Comparison of ENCODE assay signal across 20 cellular contexts in the genomic region with DNA sequence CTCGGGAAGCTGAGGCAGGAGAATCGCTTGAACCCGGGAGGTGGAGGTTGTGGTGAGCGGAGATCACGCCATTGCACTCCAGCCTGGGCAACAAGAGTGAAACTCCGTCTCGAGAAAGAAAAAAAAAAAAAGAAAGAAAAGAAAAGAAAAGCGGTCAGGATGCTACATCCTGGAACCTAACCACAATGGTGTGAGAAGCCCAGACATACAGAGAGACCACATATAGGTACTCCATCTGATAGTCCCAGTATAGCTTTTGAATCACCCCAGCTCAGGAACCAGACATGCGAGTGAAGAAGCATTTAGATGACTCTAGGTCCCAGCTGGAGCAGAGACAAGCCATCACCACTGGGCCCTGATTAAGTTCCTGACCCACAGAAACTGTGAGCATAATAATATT. TPM values are rescaled to one million over a fixed set of nuclear protein-coding genes. Genes with fewer than 3 reads are reported as not detected.
DNase-seq lines count a peak whose midpoint lies in the region; ATAC-seq and TF ChIP-seq lines count a peak whose summit lies in the region.
"Had no signal": no experiment of that assay in that cellular context is flagged by ENCODE, and none has a peak within 500 bp of the region (broad histone marks: within the 10 kb centered on the region; RNA-seq: fewer than 3 reads in every experiment).

No MANE protein-coding gene starts in this region.

- H3K4me1 Mint-ChIP-seq in activated CD4-positive, alpha-beta T cell treated with anti-CD3 and anti-CD28 coated beads, Interleukin-2, amount 10 ng/mL, durations not matched to agents 7 days and 5 days, result peaks cover 41% of the 10 kb centered on the region
- H3K4me1 Mint-ChIP-seq in activated naive CD8-positive, alpha-beta T cell treated with anti-CD3 and anti-CD28 coated beads, Interleukin-2, amount 50 U/mL, for 24 hours, result peaks cover 19% of the 10 kb centered on the region

- no peaks in the 10 kb centered on the region for H3K36me3 Mint-ChIP-seq in activated CD4-positive, alpha-beta T cell treated with anti-CD3 and anti-CD28 coated beads, Interleukin-2, amount 10 ng/mL, durations not matched to agents 7 days and 5 days (ENCODE audit: low read depth)
- H3K36me3 Mint-ChIP-seq in activated naive CD8-positive, alpha-beta T cell treated with anti-CD3 and anti-CD28 coated beads, Interleukin-2, amount 50 U/mL, for 24 hours (ENCODE audit: low read depth), result no peaks in the 10 kb centered on the region

- H3K27me3 ChIP-seq in KMS-11 (ENCODE audit: insufficient read depth, low read depth), result no peaks in the 10 kb centered on the region
- H3K27me3 ChIP-seq in spleen (replicated peaks in 1 of 7), result peaks cover 0 to 30% (median 4%) of the 10 kb centered on the region in 7 donors
- no peaks in the 10 kb centered on the region for H3K27me3 ChIP-seq in hepatocyte
- H3K27me3 ChIP-seq: BLaER1 treated with 17β-estradiol and CSF1 and Interleukin-3, amounts not matched to agents 10 nM and 100 nM; Peyer's patch had no signal

- peak overlapping the region; percentile 23 for H3K4me3 Mint-ChIP-seq in activated CD4-positive, alpha-beta T cell treated with anti-CD3 and anti-CD28 coated beads, Interleukin-2, amount 10 ng/mL, durations not matched to agents 7 days and 5 days
- H3K4me3 Mint-ChIP-seq in activated naive CD8-positive, alpha-beta T cell treated with anti-CD3 and anti-CD28 coated beads, Interleukin-2, amount 50 U/mL, for 24 hours, result no peak overlapping the region
- H3K4me3 Mint-ChIP-seq: IgD-negative memory B cell had no signal

- peaks cover 40% of the 10 kb centered on the region for H3K4me1 ChIP-seq in KMS-11 (ENCODE audit: low read depth, poor library complexity, severe bottlenecking)
- peaks cover 0 to 13% (median 3%) of the 10 kb centered on the region in 6 donors for H3K4me1 ChIP-seq in spleen
- peaks cover 9% of the 10 kb centered on the region for H3K4me1 ChIP-seq in hepatocyte (ENCODE audit: insufficient read depth)
- H3K4me1 ChIP-seq: Peyer's patch had no signal

- TF ChIP-seq CTCF in KMS-11 (conservative IDR thresholded peaks at IDR 0.05; ENCODE audit: low read depth, low read length) (no peak), spleen (IDR thresholded peaks at IDR 0.05 in 8 of 11, conservative IDR thresholded peaks at IDR 0.05 in 3 of 11) (no peak), hepatocyte (IDR thresholded peaks at IDR 0.05; ENCODE audit: poor library complexity) (no peak)

- POLR2A ChIA-PET in activated CD4-positive, alpha-beta T cell treated with anti-CD3 and anti-CD28 coated beads, Interleukin-2, amount 10 ng/mL, durations not matched to agents 7 days and 5 days (lab: Charles Lee), result no interaction called here

- H3K79me2 ChIP-seq in KMS-11 (ENCODE audit: insufficient read depth, low read depth), result no peaks in the 10 kb centered on the region
- H3K79me2 ChIP-seq in hepatocyte, result no peaks in the 10 kb centered on the region

- ATAC-seq in activated naive CD8-positive, alpha-beta T cell treated with anti-CD3 and anti-CD28 coated beads, Interleukin-2, amount 50 U/mL, for 24 hours, result peak; percentile 52
- ATAC-seq in HG03280 (IDR thresholded peaks at IDR 0.05; ENCODE audit: unreplicated experiment) (no peak), GM18517 (IDR thresholded peaks at IDR 0.05; ENCODE audit: unreplicated experiment) (no peak)

- H3K4me2 ChIP-seq in KMS-11 (peak overlapping the region; percentile 39; the same call in 1 of the 2 replicates), hepatocyte (no peak overlapping the region)
- H3K4me2 ChIP-seq: BLaER1 treated with 17β-estradiol and CSF1 and Interleukin-3, amounts not matched to agents 10 nM and 100 nM had no signal

- H4K20me1 ChIP-seq in KMS-11 (ENCODE audit: insufficient read depth) (no peaks in the 10 kb centered on the region), hepatocyte (ENCODE audit: insufficient read depth, poor library complexity, severe bottlenecking) (no peaks in the 10 kb centered on the region)
- H4K20me1 ChIP-seq: BLaER1 treated with 17β-estradiol and CSF1 and Interleukin-3, amounts not matched to agents 10 nM and 100 nM had no signal

- 72 to 85% (median 78%) methylated on average over 9 of the region's 9 CpGs for WGBS in spleen, 5 donors
- WGBS in hepatocyte (ENCODE audit: low lambda C conversion rate, missing lambda C conversion rate), result 93% methylated on average over 9 of the region's 9 CpGs

- intact Hi-C loops in spleen (cut with DNase I; ENCODE audit: low total_unique reads), result no loop called here

- peak overlapping the region; percentile 31; the same call in 1 of the 2 replicates for H3K9ac ChIP-seq in KMS-11
- H3K9ac ChIP-seq: BLaER1 treated with 17β-estradiol and CSF1 and Interleukin-3, amounts not matched to agents 10 nM and 100 nM had no signal

- H3K4me3 ChIP-seq in KMS-11 (IDR thresholded peaks at IDR 0.05; ENCODE audit: insufficient read depth, low read depth, low read length) (no peak overlapping the region), spleen (no peak overlapping the region), hepatocyte (no peak overlapping the region)
- H3K4me3 ChIP-seq: BLaER1 treated with 17β-estradiol and CSF1 and Interleukin-3, amounts not matched to agents 10 nM and 100 nM; Peyer's patch had no signal

- DNase-seq in activated CD4-positive, alpha-beta T cell treated with anti-CD3 and anti-CD28 coated beads, Interleukin-2, amount 10 ng/mL, durations not matched to agents 7 days and 5 days, result peak; percentile 36
- no peak for DNase-seq in activated CD4-positive, alpha-beta T cell treated with anti-CD3 and anti-CD28 coated beads, Interleukin-2, amount 50 U/mL, for 1 hour
- no peak for DNase-seq in activated naive CD8-positive, alpha-beta T cell treated with anti-CD3 and anti-CD28 coated beads, Interleukin-2, amount 50 U/mL, for 24 hours
- DNase-seq in spleen, result peak; percentile 12
- no peak for DNase-seq in hepatocyte (ENCODE audit: low spot score)
- DNase-seq: DMS53, HCEC 1CT, NCI-H1436 treated with DMSO at 0.1 percent for 48 hours, NCI-H2081, NCI-H510A treated with DMSO at 0.1 percent for 48 hours, SHP77 had no signal

- H3K9me3 Mint-ChIP-seq in activated CD4-positive, alpha-beta T cell treated with anti-CD3 and anti-CD28 coated beads, Interleukin-2, amount 10 ng/mL, durations not matched to agents 7 days and 5 days, result no peaks in the 10 kb centered on the region
- no peaks in the 10 kb centered on the region for H3K9me3 Mint-ChIP-seq in activated naive CD8-positive, alpha-beta T cell treated with anti-CD3 and anti-CD28 coated beads, Interleukin-2, amount 50 U/mL, for 24 hours

- CTCF ChIA-PET in activated CD4-positive, alpha-beta T cell treated with anti-CD3 and anti-CD28 coated beads, Interleukin-2, amount 10 ng/mL, durations not matched to agents 7 days and 5 days (lab: Charles Lee), result interaction anchor here (0.6 kb wide), 1 partner anchor 39 kb away, joined by 3 read pairs; no protein-coding TSS in a partner anchor

- no peaks in the 10 kb centered on the region for H3K9me2 ChIP-seq in hepatocyte (replicated peaks; ENCODE audit: insufficient read depth)

- H3K36me3 ChIP-seq in KMS-11 (ENCODE audit: insufficient read depth) (no peaks in the 10 kb centered on the region), spleen (no peaks in the 10 kb centered on the region), hepatocyte (replicated peaks; ENCODE audit: insufficient read depth, low read depth) (no peaks in the 10 kb centered on the region)
- H3K36me3 ChIP-seq: BLaER1 treated with 17β-estradiol and CSF1 and Interleukin-3, amounts not matched to agents 10 nM and 100 nM; Peyer's patch had no signal

- H3K27ac ChIP-seq in KMS-11, result peak overlapping the region; percentile 85
- H3K27ac ChIP-seq in spleen, result peak overlapping the region in 3 of 8 donors; percentile 8 to 71 (median 55)
- H3K27ac ChIP-seq in hepatocyte, result no peak overlapping the region
- H3K27ac ChIP-seq: BLaER1 treated with 17β-estradiol and CSF1 and Interleukin-3, amounts not matched to agents 10 nM and 100 nM had no signal

- peaks cover 14% of the 10 kb centered on the region for H3K27me3 Mint-ChIP-seq in activated CD4-positive, alpha-beta T cell treated with anti-CD3 and anti-CD28 coated beads, Interleukin-2, amount 10 ng/mL, durations not matched to agents 7 days and 5 days
- H3K27me3 Mint-ChIP-seq in activated naive CD8-positive, alpha-beta T cell treated with anti-CD3 and anti-CD28 coated beads, Interleukin-2, amount 50 U/mL, for 24 hours, result no peaks in the 10 kb centered on the region

- H3K9me3 ChIP-seq in spleen (no peaks in the 10 kb centered on the region), hepatocyte (ENCODE audit: low read depth) (no peaks in the 10 kb centered on the region)
- H3K9me3 ChIP-seq: BLaER1 treated with 17β-estradiol and CSF1 and Interleukin-3, amounts not matched to agents 10 nM and 100 nM; Peyer's patch had no signal

- H3K27ac Mint-ChIP-seq in activated CD4-positive, alpha-beta T cell treated with anti-CD3 and anti-CD28 coated beads, Interleukin-2, amount 10 ng/mL, durations not matched to agents 7 days and 5 days, result peak overlapping the region; percentile 36
- no peak overlapping the region for H3K27ac Mint-ChIP-seq in activated naive CD8-positive, alpha-beta T cell treated with anti-CD3 and anti-CD28 coated beads, Interleukin-2, amount 50 U/mL, for 24 hours

- TF ChIP-seq POLR2A in spleen (IDR thresholded peaks at IDR 0.05), result no peak

- H2AFZ ChIP-seq in KMS-11 (ENCODE audit: low read depth) (peak overlapping the region; percentile 3; the same call in 1 of the 2 replicates), hepatocyte (no peak overlapping the region)

RNA-seq across cellular contexts. Expression of gene IFNL1, which starts 3.2 kb away (rescaled TPM):
- total RNA-seq in activated CD4-positive, alpha-beta T cell treated with anti-CD3 and anti-CD28 coated beads, Interleukin-2, amount 10 ng/mL, durations not matched to agents 7 days and 5 days, result not detected
- total RNA-seq in spleen, result not detected
- polyA plus RNA-seq in spleen, result not detected
- not detected in 2 replicates for total RNA-seq in hepatocyte
- polyA plus RNA-seq in hepatocyte, result not detected in 2 replicates
- total RNA-seq: A172, G401, HT1080, Peyer's patch had no signal
- polyA plus RNA-seq: IgD-negative memory B cell had no signal

RNA-seq across cellular contexts. Expression of gene LRFN1, which starts 21.3 kb away (rescaled TPM):
- total RNA-seq in activated CD4-positive, alpha-beta T cell treated with anti-CD3 and anti-CD28 coated beads, Interleukin-2, amount 10 ng/mL, durations not matched to agents 7 days and 5 days, result 1 to 10 TPM; 6.4 to 6.5 TPM
- total RNA-seq in spleen (1 to 10 TPM; 2.2 to 6.0 (median 4.6) TPM), hepatocyte (1.1 and 2.4 TPM in 2 replicates)
- polyA plus RNA-seq in spleen (1 to 10 TPM in 1 of 3 donors, under 1 TPM in 2; 0.67 to 1.2 (median 0.99) TPM), hepatocyte (5.6 and 6.1 TPM in 2 replicates)

RNA-seq across cellular contexts. Expression of gene IFNL2, which starts 31.2 kb away (rescaled TPM):
- total RNA-seq in activated CD4-positive, alpha-beta T cell treated with anti-CD3 and anti-CD28 coated beads, Interleukin-2, amount 10 ng/mL, durations not matched to agents 7 days and 5 days, result not detected
- total RNA-seq in spleen, result not detected
- not detected for polyA plus RNA-seq in spleen
- total RNA-seq in hepatocyte, result not detected in 2 replicates
- not detected in 2 replicates for polyA plus RNA-seq in hepatocyte
- total RNA-seq: A172, G401, HT1080, Peyer's patch had no signal
- polyA plus RNA-seq: IgD-negative memory B cell had no signal

RNA-seq across cellular contexts. Expression of gene GMFG, which starts 36.4 kb away (rescaled TPM):
- total RNA-seq in activated CD4-positive, alpha-beta T cell treated with anti-CD3 and anti-CD28 coated beads, Interleukin-2, amount 10 ng/mL, durations not matched to agents 7 days and 5 days, result 100 to 1,000 TPM; 577 to 668 TPM
- total RNA-seq in spleen, result 100 to 1,000 TPM; 178 to 354 (median 288) TPM
- 100 to 1,000 TPM; 421 to 492 (median 452) TPM for polyA plus RNA-seq in spleen
- total RNA-seq in hepatocyte, result 0.32 TPM in 1 of 2 replicates, not detected in the other
- 0.86 and 2.9 TPM in 2 replicates for polyA plus RNA-seq in hepatocyte
- total RNA-seq: A172, G401 had no signal

RNA-seq across cellular contexts. Expression of gene SAMD4B, which starts 42.8 kb away (rescaled TPM):
- total RNA-seq in activated CD4-positive, alpha-beta T cell treated with anti-CD3 and anti-CD28 coated beads, Interleukin-2, amount 10 ng/mL, durations not matched to agents 7 days and 5 days, result 10 to 100 TPM; 40.2 to 45.6 TPM
- 100 to 1,000 TPM in 1 of 7 donors, 10 to 100 TPM in 6; 66.4 to 108 (median 84.1) TPM for total RNA-seq in spleen
- polyA plus RNA-seq in spleen, result 10 to 100 TPM; 26.7 to 56.3 (median 42.1) TPM
- total RNA-seq in hepatocyte, result 39.2 and 54.8 TPM in 2 replicates
- 61.0 and 66.5 TPM in 2 replicates for polyA plus RNA-seq in hepatocyte

Comparison
In these comparisons a context has a peak if more than half of its experiments do, and no peak if none do; other contexts are left out.
1. DNase-seq: peak in activated CD4-positive, alpha-beta T cell treated with anti-CD3 and anti-CD28 coated beads, Interleukin-2, amount 10 ng/mL, durations not matched to agents 7 days and 5 days (single experiment) and spleen (single experiment); none in activated CD4-positive, alpha-beta T cell treated with anti-CD3 and anti-CD28 coated beads, Interleukin-2, amount 50 U/mL, for 1 hour (single experiment), activated naive CD8-positive, alpha-beta T cell treated with anti-CD3 and anti-CD28 coated beads, Interleukin-2, amount 50 U/mL, for 24 hours (single experiment) and hepatocyte (single experiment).